Comparison of ENCODE assay signal across 10 cellular contexts in the genomic region with DNA sequence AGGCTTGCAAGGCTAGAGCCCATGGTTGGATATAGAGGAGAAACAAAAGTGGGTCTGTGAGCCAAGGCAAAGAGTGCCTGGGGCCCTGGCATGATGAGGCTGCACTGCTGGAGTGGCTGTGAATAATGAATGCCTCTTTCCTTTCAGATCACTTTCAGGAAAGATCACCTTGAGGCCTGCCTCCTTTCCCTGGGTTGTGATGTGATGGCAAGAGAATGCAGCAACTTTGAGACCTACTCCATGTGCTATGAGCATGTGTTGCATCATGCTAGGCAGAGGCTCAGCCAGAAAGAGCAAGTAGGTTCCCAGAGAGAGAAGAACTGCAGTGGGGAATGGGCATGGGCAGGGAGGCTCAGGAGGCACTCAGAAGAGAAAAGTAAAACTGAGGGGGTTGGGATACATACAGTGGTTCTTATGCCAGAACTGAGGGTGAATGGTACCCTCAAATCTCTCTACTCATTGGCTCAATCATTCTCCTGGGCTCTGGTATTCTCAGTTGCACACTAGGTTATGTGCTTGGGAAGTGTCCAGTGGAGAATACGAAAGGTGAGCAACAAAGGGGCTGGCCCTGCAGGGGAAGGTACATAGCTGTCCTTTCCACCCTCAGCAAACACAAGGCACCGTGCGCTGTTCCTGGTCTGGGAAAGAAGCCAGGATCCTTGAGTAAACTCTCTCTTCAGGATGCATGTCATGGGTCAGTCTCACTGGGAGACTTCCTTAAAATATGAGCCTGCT. TPM values are rescaled to one million over a fixed set of nuclear protein-coding genes. Genes with fewer than 3 reads are reported as not detected.
DNase-seq lines count a peak whose midpoint lies in the region; ATAC-seq lines count a peak whose summit lies in the region.
"Had no signal": no experiment of that assay in that cellular context is flagged by ENCODE, and none has a peak within 500 bp of the region (broad histone marks: within the 10 kb centered on the region; RNA-seq: fewer than 3 reads in every experiment).

No MANE protein-coding gene starts in this region.

- peaks cover 7% of the 10 kb centered on the region for H3K4me1 Mint-ChIP-seq in activated CD8-positive, alpha-beta memory T cell treated with anti-CD3 and anti-CD28 coated beads, Interleukin-2, amount 10 ng/mL, durations not matched to agents 7 days and 5 days

- H3K27me3 Mint-ChIP-seq in activated CD8-positive, alpha-beta memory T cell treated with anti-CD3 and anti-CD28 coated beads, Interleukin-2, amount 10 ng/mL, durations not matched to agents 7 days and 5 days = no peaks in the 10 kb centered on the region
- H3K27me3 Mint-ChIP-seq: activated naive CD8-positive, alpha-beta T cell had no signal

- no peaks in the 10 kb centered on the region for H3K79me2 ChIP-seq in Karpas-422 (ENCODE audit: low read length)

- H3K4me1 ChIP-seq in mucosa of rectum (ENCODE audit: control insufficient read depth in 2 of 2, insufficient read depth in 2 of 2, low read length in 2 of 2) (peaks cover 17 to 59% of the 10 kb centered on the region in 2 donors), Karpas-422 (ENCODE audit: low read length) (no peaks in the 10 kb centered on the region)

- DNase-seq in EL (peak; percentile 35), NCI-H226 (peak; percentile 55), epidermal melanocyte (ENCODE audit: insufficient read length, low spot score) (peak; percentile 47), Karpas-422 (no peak)
- no peak for DNase-seq in activated CD8-positive, alpha-beta memory T cell treated with anti-CD3 and anti-CD28 coated beads, Interleukin-2, amount 10 ng/mL, durations not matched to agents 7 days and 5 days
- no peak for DNase-seq in stimulated activated CD4-positive, alpha-beta T cell treated with anti-CD3 and anti-CD28 coated beads, Interleukin-4, amount 100 ng/mL, for 4 hours

- no peaks in the 10 kb centered on the region for H3K9me2 ChIP-seq in Karpas-422 (replicated peaks; ENCODE audit: insufficient read depth, low read length)

- H2AFZ ChIP-seq in Karpas-422 (ENCODE audit: low read length) = no peak overlapping the region

- H4K20me1 ChIP-seq in Karpas-422 (ENCODE audit: insufficient read depth, low read depth, low read length) = no peaks in the 10 kb centered on the region

- H3K27ac ChIP-seq in mucosa of rectum (ENCODE audit: low read depth in 2 of 2, low read length in 2 of 2) = peak overlapping the region; percentile 89 to 91
- H3K27ac ChIP-seq in Karpas-422 (ENCODE audit: low read length) = no peak overlapping the region

- no peaks in the 10 kb centered on the region for H3K9me3 Mint-ChIP-seq in activated CD8-positive, alpha-beta memory T cell treated with anti-CD3 and anti-CD28 coated beads, Interleukin-2, amount 10 ng/mL, durations not matched to agents 7 days and 5 days (ENCODE audit: low read depth)

- H3K27me3 ChIP-seq in mucosa of rectum (ENCODE audit: control insufficient read depth in 2 of 2, insufficient read depth in 2 of 2, low read length in 2 of 2) = no peaks in the 10 kb centered on the region
- no peaks in the 10 kb centered on the region for H3K27me3 ChIP-seq in Karpas-422 (ENCODE audit: low read length)

- no peak overlapping the region for H3K4me3 Mint-ChIP-seq in activated CD8-positive, alpha-beta memory T cell treated with anti-CD3 and anti-CD28 coated beads, Interleukin-2, amount 10 ng/mL, durations not matched to agents 7 days and 5 days
- H3K4me3 Mint-ChIP-seq: activated naive CD8-positive, alpha-beta T cell had no signal

- H3K36me3 Mint-ChIP-seq in activated CD8-positive, alpha-beta memory T cell treated with anti-CD3 and anti-CD28 coated beads, Interleukin-2, amount 10 ng/mL, durations not matched to agents 7 days and 5 days = peaks cover 2% of the 10 kb centered on the region
- H3K36me3 Mint-ChIP-seq: activated naive CD8-positive, alpha-beta T cell had no signal

- H3K4me3 ChIP-seq in mucosa of rectum (ENCODE audit: low read length in 2 of 2) (no peak overlapping the region), Karpas-422 (ENCODE audit: low read length) (no peak overlapping the region)

- no peak overlapping the region for H3K4me2 ChIP-seq in Karpas-422 (ENCODE audit: low read depth, low read length, poor library complexity, severe bottlenecking)

- H3K9ac ChIP-seq in mucosa of rectum (ENCODE audit: low read depth in 1 of 2, low read length in 2 of 2) = peak overlapping the region in 1 of 2 donors; percentile 16
- H3K9ac ChIP-seq in Karpas-422 (ENCODE audit: low read length) = no peak overlapping the region

- no peak for ATAC-seq in activated CD8-positive, alpha-beta memory T cell treated with anti-CD3 and anti-CD28 coated beads, Interleukin-2, amount 10 ng/mL, durations not matched to agents 7 days and 5 days
- ATAC-seq in HG02571 (IDR thresholded peaks at IDR 0.05; ENCODE audit: unreplicated experiment) = no peak
- ATAC-seq: activated CD4-positive, CD25-positive, alpha-beta regulatory T cell treated with anti-CD3 and anti-CD28 coated beads, Interleukin-2, amount 50 U/mL, for 24 hours had no signal

- no peak overlapping the region for H3K27ac Mint-ChIP-seq in activated CD8-positive, alpha-beta memory T cell treated with anti-CD3 and anti-CD28 coated beads, Interleukin-2, amount 10 ng/mL, durations not matched to agents 7 days and 5 days
- H3K27ac Mint-ChIP-seq: activated naive CD8-positive, alpha-beta T cell had no signal

- no peaks in the 10 kb centered on the region for H3K9me3 ChIP-seq in mucosa of rectum (ENCODE audit: control insufficient read depth in 2 of 2, low read length in 2 of 2)
- H3K9me3 ChIP-seq in Karpas-422 (ENCODE audit: low read length) = no peaks in the 10 kb centered on the region

- CTCF ChIA-PET in activated CD8-positive, alpha-beta memory T cell treated with anti-CD3 and anti-CD28 coated beads, Interleukin-2, amount 10 ng/mL, durations not matched to agents 7 days and 5 days (lab: Charles Lee) = no interaction called here

- H3K36me3 ChIP-seq in mucosa of rectum (ENCODE audit: control insufficient read depth in 2 of 2, insufficient read depth in 2 of 2, low read length in 2 of 2) = peaks cover 0 to 2% of the 10 kb centered on the region in 2 donors
- H3K36me3 ChIP-seq in Karpas-422 (ENCODE audit: insufficient read depth, low read length) = no peaks in the 10 kb centered on the region

RNA-seq across cellular contexts. Expression of a gene that starts 45.9 kb away (rescaled TPM):
- total RNA-seq in activated CD8-positive, alpha-beta memory T cell treated with anti-CD3 and anti-CD28 coated beads, Interleukin-2, amount 10 ng/mL, durations not matched to agents 7 days and 5 days = 100 to 1,000 TPM; 238 to 275 TPM
- 83.0 and 175 TPM in 2 replicates for total RNA-seq in Karpas-422 (2014; rRNA removed; shearing (Covaris generic); ENCODE audit: low replicate concordance)

Comparison
In these comparisons a context has a peak if more than half of its experiments do, and no peak if none do; other contexts are left out.
1. DNase-seq: peak in EL (single experiment), NCI-H226 (single experiment) and epidermal melanocyte (single experiment); none in activated CD8-positive, alpha-beta memory T cell treated with anti-CD3 and anti-CD28 coated beads, Interleukin-2, amount 10 ng/mL, durations not matched to agents 7 days and 5 days (single experiment), stimulated activated CD4-positive, alpha-beta T cell treated with anti-CD3 and anti-CD28 coated beads, Interleukin-4, amount 100 ng/mL, for 4 hours (0 of 2) and Karpas-422 (single experiment).